In the genomic region with DNA sequence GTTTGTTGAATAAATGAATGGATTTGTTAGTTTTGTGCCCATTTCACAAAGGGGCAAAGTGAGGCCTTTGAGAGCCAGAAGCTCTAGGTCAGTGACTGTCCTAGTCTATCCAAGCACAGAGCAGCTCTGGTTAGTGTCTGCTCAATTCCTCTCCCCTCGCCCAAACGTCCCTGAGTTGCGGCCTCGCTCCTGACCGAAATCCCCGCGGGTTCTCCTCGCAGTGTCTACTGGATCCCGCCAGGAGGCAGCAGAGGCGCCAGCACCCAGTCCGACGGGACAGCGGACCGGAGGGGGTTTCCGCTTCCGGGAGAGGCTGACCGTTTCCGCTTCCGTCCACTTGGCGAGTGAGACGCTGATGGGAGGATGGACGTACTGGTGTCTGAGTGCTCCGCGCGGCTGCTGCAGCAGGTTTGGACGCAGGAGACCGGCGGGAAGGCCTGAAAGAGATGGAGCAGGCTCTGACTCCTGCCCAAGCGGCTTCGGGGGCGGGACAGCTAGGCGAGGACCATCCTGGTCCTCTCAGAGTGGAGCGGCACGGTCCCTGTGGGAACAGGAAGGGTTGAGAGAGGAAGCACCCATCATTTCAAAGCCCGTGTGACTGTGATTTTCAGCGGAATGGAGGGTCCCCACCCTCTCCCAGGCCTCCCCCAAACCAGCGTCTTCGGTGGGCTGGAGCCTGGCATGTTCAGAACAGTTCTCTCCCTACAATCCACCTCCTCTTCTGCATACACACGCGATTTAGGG, we compare ENCODE assay signal across 1 cellular context.
TF ChIP-seq lines count a peak whose summit lies in the region.

A gene (plus strand): TSS at position 336 of the 744 bp plus-strand sequence. CDS start 28 bp downstream, at position 364.

TF ChIP-seq in K562, 482 proteins besides CTCF, POLR2A, EP300 and RAD21 (continued from another document and continues in another):
- TF ChIP-seq, protein P1, sequence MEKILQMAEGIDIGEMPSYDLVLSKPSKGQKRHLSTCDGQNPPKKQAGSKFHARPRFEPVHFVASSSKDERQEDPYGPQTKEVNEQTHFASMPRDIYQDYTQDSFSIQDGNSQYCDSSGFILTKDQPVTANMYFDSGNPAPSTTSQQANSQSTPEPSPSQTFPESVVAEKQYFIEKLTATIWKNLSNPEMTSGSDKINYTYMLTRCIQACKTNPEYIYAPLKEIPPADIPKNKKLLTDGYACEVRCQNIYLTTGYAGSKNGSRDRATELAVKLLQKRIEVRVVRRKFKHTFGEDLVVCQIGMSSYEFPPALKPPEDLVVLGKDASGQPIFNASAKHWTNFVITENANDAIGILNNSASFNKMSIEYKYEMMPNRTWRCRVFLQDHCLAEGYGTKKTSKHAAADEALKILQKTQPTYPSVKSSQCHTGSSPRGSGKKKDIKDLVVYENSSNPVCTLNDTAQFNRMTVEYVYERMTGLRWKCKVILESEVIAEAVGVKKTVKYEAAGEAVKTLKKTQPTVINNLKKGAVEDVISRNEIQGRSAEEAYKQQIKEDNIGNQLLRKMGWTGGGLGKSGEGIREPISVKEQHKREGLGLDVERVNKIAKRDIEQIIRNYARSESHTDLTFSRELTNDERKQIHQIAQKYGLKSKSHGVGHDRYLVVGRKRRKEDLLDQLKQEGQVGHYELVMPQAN (IDR thresholded peaks at IDR 0.05; ENCODE audit: borderline replicate concordance): peak; percentile 85
- TF ChIP-seq, protein P2, sequence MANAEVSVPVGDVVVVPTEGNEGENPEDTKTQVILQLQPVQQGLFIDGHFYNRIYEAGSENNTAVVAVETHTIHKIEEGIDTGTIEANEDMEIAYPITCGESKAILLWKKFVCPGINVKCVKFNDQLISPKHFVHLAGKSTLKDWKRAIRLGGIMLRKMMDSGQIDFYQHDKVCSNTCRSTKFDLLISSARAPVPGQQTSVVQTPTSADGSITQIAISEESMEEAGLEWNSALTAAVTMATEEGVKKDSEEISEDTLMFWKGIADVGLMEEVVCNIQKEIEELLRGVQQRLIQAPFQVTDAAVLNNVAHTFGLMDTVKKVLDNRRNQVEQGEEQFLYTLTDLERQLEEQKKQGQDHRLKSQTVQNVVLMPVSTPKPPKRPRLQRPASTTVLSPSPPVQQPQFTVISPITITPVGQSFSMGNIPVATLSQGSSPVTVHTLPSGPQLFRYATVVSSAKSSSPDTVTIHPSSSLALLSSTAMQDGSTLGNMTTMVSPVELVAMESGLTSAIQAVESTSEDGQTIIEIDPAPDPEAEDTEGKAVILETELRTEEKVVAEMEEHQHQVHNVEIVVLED (CRISPR knock-in tag; IDR thresholded peaks at IDR 0.05): no peak
- no peak for TF ChIP-seq ELF2 (CRISPR knock-in tag; IDR thresholded peaks at IDR 0.05)
- TF ChIP-seq STAT5B (CRISPR knock-in tag; IDR thresholded peaks at IDR 0.05): no peak
- peak; percentile 80; the same call in 1 of the 2 replicates for TF ChIP-seq POLR2AphosphoS2 (IDR thresholded peaks at IDR 0.05; ENCODE audit: low read length)
- TF ChIP-seq, protein P3, sequence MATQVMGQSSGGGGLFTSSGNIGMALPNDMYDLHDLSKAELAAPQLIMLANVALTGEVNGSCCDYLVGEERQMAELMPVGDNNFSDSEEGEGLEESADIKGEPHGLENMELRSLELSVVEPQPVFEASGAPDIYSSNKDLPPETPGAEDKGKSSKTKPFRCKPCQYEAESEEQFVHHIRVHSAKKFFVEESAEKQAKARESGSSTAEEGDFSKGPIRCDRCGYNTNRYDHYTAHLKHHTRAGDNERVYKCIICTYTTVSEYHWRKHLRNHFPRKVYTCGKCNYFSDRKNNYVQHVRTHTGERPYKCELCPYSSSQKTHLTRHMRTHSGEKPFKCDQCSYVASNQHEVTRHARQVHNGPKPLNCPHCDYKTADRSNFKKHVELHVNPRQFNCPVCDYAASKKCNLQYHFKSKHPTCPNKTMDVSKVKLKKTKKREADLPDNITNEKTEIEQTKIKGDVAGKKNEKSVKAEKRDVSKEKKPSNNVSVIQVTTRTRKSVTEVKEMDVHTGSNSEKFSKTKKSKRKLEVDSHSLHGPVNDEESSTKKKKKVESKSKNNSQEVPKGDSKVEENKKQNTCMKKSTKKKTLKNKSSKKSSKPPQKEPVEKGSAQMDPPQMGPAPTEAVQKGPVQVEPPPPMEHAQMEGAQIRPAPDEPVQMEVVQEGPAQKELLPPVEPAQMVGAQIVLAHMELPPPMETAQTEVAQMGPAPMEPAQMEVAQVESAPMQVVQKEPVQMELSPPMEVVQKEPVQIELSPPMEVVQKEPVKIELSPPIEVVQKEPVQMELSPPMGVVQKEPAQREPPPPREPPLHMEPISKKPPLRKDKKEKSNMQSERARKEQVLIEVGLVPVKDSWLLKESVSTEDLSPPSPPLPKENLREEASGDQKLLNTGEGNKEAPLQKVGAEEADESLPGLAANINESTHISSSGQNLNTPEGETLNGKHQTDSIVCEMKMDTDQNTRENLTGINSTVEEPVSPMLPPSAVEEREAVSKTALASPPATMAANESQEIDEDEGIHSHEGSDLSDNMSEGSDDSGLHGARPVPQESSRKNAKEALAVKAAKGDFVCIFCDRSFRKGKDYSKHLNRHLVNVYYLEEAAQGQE (CRISPR knock-in tag; IDR thresholded peaks at IDR 0.05; ENCODE audit: low read depth): peak; percentile 84; the same call in 1 of the 2 replicates
- peak; percentile 14; the same call in 1 of the 2 replicates for TF ChIP-seq ESRRA (IDR thresholded peaks at IDR 0.05; ENCODE audit: borderline replicate concordance, low read depth)
- TF ChIP-seq TCF3 (CRISPR knock-in tag; IDR thresholded peaks at IDR 0.05): peak; percentile 41; the same call in 1 of the 2 replicates
- TF ChIP-seq, protein P4, sequence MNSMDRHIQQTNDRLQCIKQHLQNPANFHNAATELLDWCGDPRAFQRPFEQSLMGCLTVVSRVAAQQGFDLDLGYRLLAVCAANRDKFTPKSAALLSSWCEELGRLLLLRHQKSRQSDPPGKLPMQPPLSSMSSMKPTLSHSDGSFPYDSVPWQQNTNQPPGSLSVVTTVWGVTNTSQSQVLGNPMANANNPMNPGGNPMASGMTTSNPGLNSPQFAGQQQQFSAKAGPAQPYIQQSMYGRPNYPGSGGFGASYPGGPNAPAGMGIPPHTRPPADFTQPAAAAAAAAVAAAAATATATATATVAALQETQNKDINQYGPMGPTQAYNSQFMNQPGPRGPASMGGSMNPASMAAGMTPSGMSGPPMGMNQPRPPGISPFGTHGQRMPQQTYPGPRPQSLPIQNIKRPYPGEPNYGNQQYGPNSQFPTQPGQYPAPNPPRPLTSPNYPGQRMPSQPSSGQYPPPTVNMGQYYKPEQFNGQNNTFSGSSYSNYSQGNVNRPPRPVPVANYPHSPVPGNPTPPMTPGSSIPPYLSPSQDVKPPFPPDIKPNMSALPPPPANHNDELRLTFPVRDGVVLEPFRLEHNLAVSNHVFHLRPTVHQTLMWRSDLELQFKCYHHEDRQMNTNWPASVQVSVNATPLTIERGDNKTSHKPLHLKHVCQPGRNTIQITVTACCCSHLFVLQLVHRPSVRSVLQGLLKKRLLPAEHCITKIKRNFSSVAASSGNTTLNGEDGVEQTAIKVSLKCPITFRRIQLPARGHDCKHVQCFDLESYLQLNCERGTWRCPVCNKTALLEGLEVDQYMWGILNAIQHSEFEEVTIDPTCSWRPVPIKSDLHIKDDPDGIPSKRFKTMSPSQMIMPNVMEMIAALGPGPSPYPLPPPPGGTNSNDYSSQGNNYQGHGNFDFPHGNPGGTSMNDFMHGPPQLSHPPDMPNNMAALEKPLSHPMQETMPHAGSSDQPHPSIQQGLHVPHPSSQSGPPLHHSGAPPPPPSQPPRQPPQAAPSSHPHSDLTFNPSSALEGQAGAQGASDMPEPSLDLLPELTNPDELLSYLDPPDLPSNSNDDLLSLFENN (IDR thresholded peaks at IDR 0.05; ENCODE audit: low read depth in 2 of 2, low read length in 2 of 2): no peak
- TF ChIP-seq MCM2 (IDR thresholded peaks at IDR 0.05; ENCODE audit: low read depth): no peak
- TF ChIP-seq, protein P5, sequence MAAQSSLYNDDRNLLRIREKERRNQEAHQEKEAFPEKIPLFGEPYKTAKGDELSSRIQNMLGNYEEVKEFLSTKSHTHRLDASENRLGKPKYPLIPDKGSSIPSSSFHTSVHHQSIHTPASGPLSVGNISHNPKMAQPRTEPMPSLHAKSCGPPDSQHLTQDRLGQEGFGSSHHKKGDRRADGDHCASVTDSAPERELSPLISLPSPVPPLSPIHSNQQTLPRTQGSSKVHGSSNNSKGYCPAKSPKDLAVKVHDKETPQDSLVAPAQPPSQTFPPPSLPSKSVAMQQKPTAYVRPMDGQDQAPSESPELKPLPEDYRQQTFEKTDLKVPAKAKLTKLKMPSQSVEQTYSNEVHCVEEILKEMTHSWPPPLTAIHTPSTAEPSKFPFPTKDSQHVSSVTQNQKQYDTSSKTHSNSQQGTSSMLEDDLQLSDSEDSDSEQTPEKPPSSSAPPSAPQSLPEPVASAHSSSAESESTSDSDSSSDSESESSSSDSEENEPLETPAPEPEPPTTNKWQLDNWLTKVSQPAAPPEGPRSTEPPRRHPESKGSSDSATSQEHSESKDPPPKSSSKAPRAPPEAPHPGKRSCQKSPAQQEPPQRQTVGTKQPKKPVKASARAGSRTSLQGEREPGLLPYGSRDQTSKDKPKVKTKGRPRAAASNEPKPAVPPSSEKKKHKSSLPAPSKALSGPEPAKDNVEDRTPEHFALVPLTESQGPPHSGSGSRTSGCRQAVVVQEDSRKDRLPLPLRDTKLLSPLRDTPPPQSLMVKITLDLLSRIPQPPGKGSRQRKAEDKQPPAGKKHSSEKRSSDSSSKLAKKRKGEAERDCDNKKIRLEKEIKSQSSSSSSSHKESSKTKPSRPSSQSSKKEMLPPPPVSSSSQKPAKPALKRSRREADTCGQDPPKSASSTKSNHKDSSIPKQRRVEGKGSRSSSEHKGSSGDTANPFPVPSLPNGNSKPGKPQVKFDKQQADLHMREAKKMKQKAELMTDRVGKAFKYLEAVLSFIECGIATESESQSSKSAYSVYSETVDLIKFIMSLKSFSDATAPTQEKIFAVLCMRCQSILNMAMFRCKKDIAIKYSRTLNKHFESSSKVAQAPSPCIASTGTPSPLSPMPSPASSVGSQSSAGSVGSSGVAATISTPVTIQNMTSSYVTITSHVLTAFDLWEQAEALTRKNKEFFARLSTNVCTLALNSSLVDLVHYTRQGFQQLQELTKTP (IDR thresholded peaks at IDR 0.05; ENCODE audit: low read depth in 1 of 2, partially characterized antibody in 2 of 2): no peak
- peak; percentile 49; the same call in 1 of the 2 replicates for TF ChIP-seq NR2C1 (IDR thresholded peaks at IDR 0.05)
- peak; percentile 63 for TF ChIP-seq NR2C1 (tag; IDR thresholded peaks at IDR 0.05)
- TF ChIP-seq, protein P6, sequence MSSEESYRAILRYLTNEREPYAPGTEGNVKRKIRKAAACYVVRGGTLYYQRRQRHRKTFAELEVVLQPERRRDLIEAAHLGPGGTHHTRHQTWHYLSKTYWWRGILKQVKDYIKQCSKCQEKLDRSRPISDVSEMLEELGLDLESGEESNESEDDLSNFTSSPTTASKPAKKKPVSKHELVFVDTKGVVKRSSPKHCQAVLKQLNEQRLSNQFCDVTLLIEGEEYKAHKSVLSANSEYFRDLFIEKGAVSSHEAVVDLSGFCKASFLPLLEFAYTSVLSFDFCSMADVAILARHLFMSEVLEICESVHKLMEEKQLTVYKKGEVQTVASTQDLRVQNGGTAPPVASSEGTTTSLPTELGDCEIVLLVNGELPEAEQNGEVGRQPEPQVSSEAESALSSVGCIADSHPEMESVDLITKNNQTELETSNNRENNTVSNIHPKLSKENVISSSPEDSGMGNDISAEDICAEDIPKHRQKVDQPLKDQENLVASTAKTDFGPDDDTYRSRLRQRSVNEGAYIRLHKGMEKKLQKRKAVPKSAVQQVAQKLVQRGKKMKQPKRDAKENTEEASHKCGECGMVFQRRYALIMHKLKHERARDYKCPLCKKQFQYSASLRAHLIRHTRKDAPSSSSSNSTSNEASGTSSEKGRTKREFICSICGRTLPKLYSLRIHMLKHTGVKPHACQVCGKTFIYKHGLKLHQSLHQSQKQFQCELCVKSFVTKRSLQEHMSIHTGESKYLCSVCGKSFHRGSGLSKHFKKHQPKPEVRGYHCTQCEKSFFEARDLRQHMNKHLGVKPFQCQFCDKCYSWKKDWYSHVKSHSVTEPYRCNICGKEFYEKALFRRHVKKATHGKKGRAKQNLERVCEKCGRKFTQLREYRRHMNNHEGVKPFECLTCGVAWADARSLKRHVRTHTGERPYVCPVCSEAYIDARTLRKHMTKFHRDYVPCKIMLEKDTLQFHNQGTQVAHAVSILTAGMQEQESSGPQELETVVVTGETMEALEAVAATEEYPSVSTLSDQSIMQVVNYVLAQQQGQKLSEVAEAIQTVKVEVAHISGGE (CRISPR knock-in tag; IDR thresholded peaks at IDR 0.05): peak; percentile 76 to 95 (median 84); a peak in 5 of 6 replicates
- peak; percentile 32 for TF ChIP-seq RBM25 (IDR thresholded peaks at IDR 0.05; ENCODE audit: low read depth, low read length, severe bottlenecking)
- peak; percentile 74; the same call in 1 of the 2 replicates for TF ChIP-seq HDAC2 (IDR thresholded peaks at IDR 0.05)
- TF ChIP-seq IRF2 (CRISPR knock-in tag; IDR thresholded peaks at IDR 0.05): no peak
- TF ChIP-seq HMG20A (CRISPR knock-in tag; conservative IDR thresholded peaks at IDR 0.05): no peak
- TF ChIP-seq CXXC5 (CRISPR knock-in tag; IDR thresholded peaks at IDR 0.05): peak; percentile 58
- no peak for TF ChIP-seq ILF3 (IDR thresholded peaks at IDR 0.05; ENCODE audit: borderline replicate concordance)
- TF ChIP-seq, protein P7, sequence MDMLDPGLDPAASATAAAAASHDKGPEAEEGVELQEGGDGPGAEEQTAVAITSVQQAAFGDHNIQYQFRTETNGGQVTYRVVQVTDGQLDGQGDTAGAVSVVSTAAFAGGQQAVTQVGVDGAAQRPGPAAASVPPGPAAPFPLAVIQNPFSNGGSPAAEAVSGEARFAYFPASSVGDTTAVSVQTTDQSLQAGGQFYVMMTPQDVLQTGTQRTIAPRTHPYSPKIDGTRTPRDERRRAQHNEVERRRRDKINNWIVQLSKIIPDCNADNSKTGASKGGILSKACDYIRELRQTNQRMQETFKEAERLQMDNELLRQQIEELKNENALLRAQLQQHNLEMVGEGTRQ (CRISPR knock-in tag; IDR thresholded peaks at IDR 0.05): no peak
- TF ChIP-seq SNRNP70 (optimal IDR thresholded peaks at IDR 0.05; ENCODE audit: low read depth, low read length): no peak
- peak; percentile 88; the same call in 1 of the 2 replicates for TF ChIP-seq LCOR (CRISPR knock-in tag; IDR thresholded peaks at IDR 0.05)
- peak; percentile 78; the same call in 1 of the 2 replicates for TF ChIP-seq ZBED1 (IDR thresholded peaks at IDR 0.05)
- no peak for TF ChIP-seq ZFPM2 (CRISPR knock-in tag; IDR thresholded peaks at IDR 0.05)
- TF ChIP-seq, protein P8, sequence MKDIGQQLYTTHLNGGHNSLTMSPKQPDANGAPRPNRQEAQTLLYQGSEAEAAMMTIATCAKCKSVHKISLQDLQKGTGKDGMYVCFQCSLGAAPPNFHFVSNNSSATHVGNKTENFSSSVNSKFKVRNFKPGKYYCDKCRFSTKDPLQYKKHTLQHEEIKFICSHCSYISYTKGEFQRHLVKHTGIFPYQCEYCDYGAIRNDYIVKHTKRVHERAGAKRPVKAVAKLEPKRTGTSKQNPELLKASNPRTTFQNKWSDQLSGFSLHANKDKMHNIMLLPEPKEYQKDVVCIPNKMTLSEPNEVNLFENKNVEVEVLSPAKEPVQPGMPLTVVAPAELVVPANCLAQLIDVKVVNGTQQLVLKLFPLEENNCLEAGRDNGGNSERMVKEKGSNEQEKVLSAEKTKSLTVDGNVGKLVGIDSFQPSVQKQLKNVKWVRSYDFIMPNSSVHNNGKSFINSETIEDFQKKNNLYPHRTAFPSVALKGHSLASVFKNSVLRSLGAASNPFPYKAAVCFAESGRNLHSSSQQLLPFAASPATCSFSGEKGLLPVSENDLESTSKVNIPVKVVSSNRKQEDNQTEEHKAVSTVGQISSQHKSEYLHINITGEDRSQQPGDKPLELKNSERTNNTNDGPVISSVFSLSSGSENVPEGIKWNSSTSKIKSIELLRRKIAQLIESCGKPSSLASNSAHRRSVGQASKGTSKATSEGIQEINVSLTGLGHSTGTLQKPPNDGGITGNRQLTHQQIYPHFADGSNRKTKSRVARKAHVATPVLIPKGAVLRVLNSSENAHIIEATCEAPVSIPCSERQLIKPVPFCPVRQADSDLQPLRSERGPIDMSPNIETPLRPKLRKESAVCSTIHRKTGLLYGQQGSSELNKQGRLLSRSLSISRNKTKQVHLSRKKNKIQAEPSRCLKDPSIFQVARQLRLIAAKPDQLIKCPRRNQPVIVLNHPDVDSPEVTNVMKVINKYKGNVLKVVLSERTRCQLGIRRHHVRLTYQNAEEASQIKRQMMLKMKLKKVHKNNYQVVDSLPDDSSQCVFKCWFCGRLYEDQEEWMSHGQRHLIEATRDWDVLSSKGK (CRISPR knock-in tag; IDR thresholded peaks at IDR 0.05): no peak
